34 cellular contexts compared by ENCODE assay signal in genomic region chr9:124373851-124374250, GRCh38. TPM values are rescaled to one million over a fixed set of nuclear protein-coding genes. Genes with fewer than 3 reads are reported as not detected.
DNase-seq lines count a peak whose midpoint lies in the region; ATAC-seq and TF ChIP-seq lines count a peak whose summit lies in the region.
"Had no signal": no experiment of that assay in that cellular context is flagged by ENCODE, and none has a peak within 500 bp of the region (broad histone marks: within the 10 kb centered on the region; RNA-seq: fewer than 3 reads in every experiment).

No MANE protein-coding gene starts in this region.

- H3K4me2 ChIP-seq in SK-N-SH = no peak overlapping the region
- no peak overlapping the region for H3K4me2 ChIP-seq in PC-9
- H3K4me2 ChIP-seq: A549; BLaER1; BLaER1 treated with 17β-estradiol and CSF1 and Interleukin-3, amounts not matched to agents 10 nM and 100 nM had no signal

- H3F3A ChIP-seq in SK-N-SH (replicated peaks; ENCODE audit: insufficient read depth) (no peaks in the 10 kb centered on the region), PC-9 (ENCODE audit: insufficient read depth, low read depth) (peaks cover 9% of the 10 kb centered on the region; the same call in 1 of the 2 replicates)

- no peak overlapping the region for H3K9ac ChIP-seq in SK-N-SH
- H3K9ac ChIP-seq: BLaER1; BLaER1 treated with 17β-estradiol and CSF1 and Interleukin-3, amounts not matched to agents 10 nM and 100 nM had no signal

- no peak for TF ChIP-seq RAD21 in SK-N-SH (IDR thresholded peaks at IDR 0.05; ENCODE audit: low read length)

- intact Hi-C loops in PC-9 (cut with micrococcal nuclease; ENCODE audit: unreplicated experiment) = no loop called here

- H3K79me2 ChIP-seq in SK-N-SH (ENCODE audit: insufficient read depth) = peaks cover 100% of the 10 kb centered on the region
- peaks cover 86% of the 10 kb centered on the region for H3K79me2 ChIP-seq in PC-9 (ENCODE audit: low read depth)

- no peak overlapping the region for H2AFZ ChIP-seq in SK-N-SH (ENCODE audit: low read depth)
- no peak overlapping the region for H2AFZ ChIP-seq in PC-9

- no peak for DNase-seq in SK-N-SH
- no peak for DNase-seq in HL-60 (ENCODE audit: low read depth in 1 of 2, low spot score in 1 of 2)
- no peak for DNase-seq in endothelial cell (ENCODE audit: low spot score)
- no peak for DNase-seq in BE2C
- no peak for DNase-seq in PC-9
- DNase-seq: 8988T; ACHN; AML-193; C1 segment of cervical spinal cord; Caco-2; Calu3; CD4-positive, alpha-beta memory T cell; CD4-positive, alpha-beta T cell; CD4-positive, CD25-positive, alpha-beta regulatory T cell; CD8-positive, alpha-beta memory T cell; CD8-positive, alpha-beta T cell; COR-L47; DMS 273 treated with DMSO at 0.1 percent for 48 hours; DMS153; DMS53; DMS79; DMS79 treated with DMSO at 0.1 percent for 48 hours; DND-41; EL had no signal

- no peak overlapping the region for H3K27ac ChIP-seq in SK-N-SH (ENCODE audit: low read depth in 2 of 2, low read length in 1 of 2)
- no peak overlapping the region for H3K27ac ChIP-seq in HEK293 (ENCODE audit: extremely low read depth, low read depth, low read length)
- peak overlapping the region; percentile 70 for H3K27ac ChIP-seq in HL-60 (replicated peaks)
- H3K27ac ChIP-seq in PC-9 = no peak overlapping the region
- H3K27ac ChIP-seq: 22Rv1; A549; BLaER1; BLaER1 treated with 17β-estradiol and CSF1 and Interleukin-3, amounts not matched to agents 10 nM and 100 nM; C4-2B had no signal

- CTCF ChIA-PET in SK-N-SH (lab: Yijun Ruan, JAX) (interaction anchor here (1.5 to 6.9 kb wide), 2 partner anchors 17 to 247 kb away, joined by 8 to 87 read pairs; no protein-coding TSS in a partner anchor), HEK293 (lab: Yijun Ruan, JAX) (interaction anchor here (0.9 to 1.2 kb wide), 4 partner anchors 10 to 251 kb away, joined by 3 to 6 read pairs (median 4); no protein-coding TSS in a partner anchor), PC-9 (lab: Charles Lee) (no interaction called here)

- ATAC-seq in SK-N-SH treated with all-trans-retinoic acid at 6 μM for 48 hours (no peak), HG02571 (IDR thresholded peaks at IDR 0.05; ENCODE audit: unreplicated experiment) (no peak)
- ATAC-seq: A549; CD8-positive, alpha-beta T cell had no signal

- peaks cover 23 to 39% of the 10 kb centered on the region in 2 experiments for H3K36me3 ChIP-seq in SK-N-SH (replicated peaks in 1 of 2; ENCODE audit: control insufficient read depth in 1 of 2, insufficient read depth in 2 of 2, low read length in 1 of 2)
- H3K36me3 ChIP-seq in HEK293 (ENCODE audit: control insufficient read depth in 2 of 2, insufficient read depth in 1 of 2, low read length in 2 of 2) = peaks cover 0 to 21% of the 10 kb centered on the region in 2 experiments; a peak in 2 of 3 replicates
- H3K36me3 ChIP-seq in BE2C = peaks cover 10% of the 10 kb centered on the region
- H3K36me3 ChIP-seq in PC-9 (ENCODE audit: low read depth) = peaks cover 16% of the 10 kb centered on the region; the same call in 1 of the 2 replicates

- no peak overlapping the region for H3K4me3 ChIP-seq in SK-N-SH (ENCODE audit: low read depth in 2 of 2, low read length in 1 of 2)
- H3K4me3 ChIP-seq in HEK293 (ENCODE audit: low read depth, low read length) = no peak overlapping the region
- no peak overlapping the region for H3K4me3 ChIP-seq in HL-60 (replicated peaks; ENCODE audit: insufficient read depth, low read length)
- no peak overlapping the region for H3K4me3 ChIP-seq in BE2C (ENCODE audit: low read depth, low read length)
- H3K4me3 ChIP-seq in PC-9 = no peak overlapping the region
- H3K4me3 ChIP-seq: A549; BLaER1; BLaER1 treated with 17β-estradiol and CSF1 and Interleukin-3, amounts not matched to agents 10 nM and 100 nM had no signal

- no peak for TF ChIP-seq EP300 in SK-N-SH (IDR thresholded peaks at IDR 0.05; ENCODE audit: borderline replicate concordance in 1 of 2, low read depth in 1 of 2, low read length in 1 of 2)

- no peaks in the 10 kb centered on the region for H3K9me3 ChIP-seq in SK-N-SH
- H3K9me3 ChIP-seq in HEK293 (ENCODE audit: control insufficient read depth, insufficient read depth, low read depth, low read length) = no peaks in the 10 kb centered on the region
- no peaks in the 10 kb centered on the region for H3K9me3 ChIP-seq in BE2C
- H3K9me3 ChIP-seq in PC-9 (ENCODE audit: insufficient read depth, low read depth) = no peaks in the 10 kb centered on the region
- H3K9me3 ChIP-seq: Caco-2 had no signal

- TF ChIP-seq CTCF in SK-N-SH (IDR thresholded peaks at IDR 0.05) = no peak
- no peak for TF ChIP-seq CTCF in HEK293 (tag by site-specific recombination; IDR thresholded peaks at IDR 0.05)
- TF ChIP-seq CTCF in HL-60 (IDR thresholded peaks at IDR 0.05; ENCODE audit: insufficient read depth, low read length) = no peak
- TF ChIP-seq CTCF in endothelial cell (IDR thresholded peaks at IDR 0.05; ENCODE audit: unreplicated experiment) = no peak
- TF ChIP-seq CTCF in BE2C (IDR thresholded peaks at IDR 0.05; ENCODE audit: low read depth, low read length) = no peak
- no peak for TF ChIP-seq CTCF in PC-9 (conservative IDR thresholded peaks at IDR 0.05)

- BruUV-seq in PC-9 (replicated peaks; lab: Mats Ljungman, UMichigan) = no TSS peak

- peaks cover 70% of the 10 kb centered on the region for H4K20me1 ChIP-seq in SK-N-SH (ENCODE audit: insufficient read depth)
- H4K20me1 ChIP-seq in PC-9 (ENCODE audit: insufficient read depth) = peaks cover 38% of the 10 kb centered on the region

- H3K9me3 Mint-ChIP-seq in endothelial cell (ENCODE audit: unreplicated experiment) = no peaks in the 10 kb centered on the region
- H3K9me3 Mint-ChIP-seq: CD4-positive, alpha-beta memory T cell; CD4-positive, alpha-beta T cell; CD8-positive, alpha-beta memory T cell; CD8-positive, alpha-beta T cell had no signal

- peaks cover 28% of the 10 kb centered on the region for H3K4me1 Mint-ChIP-seq in endothelial cell (ENCODE audit: unreplicated experiment)

- H3K36me3 Mint-ChIP-seq in endothelial cell (ENCODE audit: low read depth, unreplicated experiment) = peaks cover 4% of the 10 kb centered on the region

- H3K4me1 ChIP-seq in SK-N-SH (ENCODE audit: control insufficient read depth in 1 of 2, insufficient read depth in 2 of 2, low read depth in 1 of 2, low read length in 1 of 2) (peaks cover 6 to 12% of the 10 kb centered on the region in 2 experiments; a peak in 2 of 4 replicates), HEK293 (ENCODE audit: control insufficient read depth, insufficient read depth, low read length) (peaks cover 2% of the 10 kb centered on the region; the same call in 1 of the 2 replicates), BE2C (peaks cover 18% of the 10 kb centered on the region; the same call in 1 of the 2 replicates), PC-9 (replicated peaks; ENCODE audit: insufficient read depth) (peaks cover 24% of the 10 kb centered on the region)
- H3K4me1 ChIP-seq: BLaER1, Caco-2 had no signal

- 96% methylated on average over 1 of the region's 1 CpG for WGBS in SK-N-SH (ENCODE audit: low lambda C conversion rate)

- no peak overlapping the region for H3K27ac Mint-ChIP-seq in endothelial cell (ENCODE audit: unreplicated experiment)
- H3K27ac Mint-ChIP-seq: CD14-positive monocyte; CD4-positive, alpha-beta memory T cell; CD4-positive, alpha-beta T cell; CD4-positive, CD25-positive, alpha-beta regulatory T cell; CD8-positive, alpha-beta memory T cell; CD8-positive, alpha-beta T cell had no signal

- H3K4me3 Mint-ChIP-seq in endothelial cell (ENCODE audit: unreplicated experiment) = peak overlapping the region; percentile 5
- H3K4me3 Mint-ChIP-seq: B cell; CD14-positive monocyte; CD4-positive, alpha-beta memory T cell; CD4-positive, alpha-beta T cell; CD4-positive, CD25-positive, alpha-beta regulatory T cell; CD8-positive, alpha-beta memory T cell; CD8-positive, alpha-beta T cell had no signal

- H3K27me3 ChIP-seq in SK-N-SH (ENCODE audit: insufficient read depth) = no peaks in the 10 kb centered on the region
- H3K27me3 ChIP-seq in HL-60 (ENCODE audit: insufficient read depth, poor library complexity, severe bottlenecking) = no peaks in the 10 kb centered on the region
- H3K27me3 ChIP-seq in BE2C = no peaks in the 10 kb centered on the region
- H3K27me3 ChIP-seq in PC-9 (ENCODE audit: insufficient read depth, low read depth) = no peaks in the 10 kb centered on the region
- H3K27me3 ChIP-seq: BLaER1; BLaER1 treated with 17β-estradiol and CSF1 and Interleukin-3, amounts not matched to agents 10 nM and 100 nM had no signal

- H3K27me3 Mint-ChIP-seq in endothelial cell (ENCODE audit: unreplicated experiment) = no peaks in the 10 kb centered on the region
- H3K27me3 Mint-ChIP-seq: B cell; CD4-positive, alpha-beta memory T cell; CD4-positive, alpha-beta T cell; CD4-positive, CD25-positive, alpha-beta regulatory T cell; CD8-positive, alpha-beta memory T cell had no signal

- POLR2A ChIA-PET in SK-N-SH (lab: Yijun Ruan, JAX) (interaction anchor here (2.4 kb wide), 1 partner anchor 15 kb away, joined by 6 read pairs; no protein-coding TSS in a partner anchor), HEK293 (lab: Yijun Ruan, JAX) (no interaction called here), PC-9 (lab: Charles Lee; ENCODE audit: unreplicated experiment) (no interaction called here)

- no peaks in the 10 kb centered on the region for H3K9me2 ChIP-seq in SK-N-SH
- no peaks in the 10 kb centered on the region for H3K9me2 ChIP-seq in PC-9 (ENCODE audit: insufficient read depth)

TF ChIP-seq in SK-N-SH treated with all-trans-retinoic acid at 6 μM for 48 hours, 23 proteins besides CTCF, POLR2A, EP300 and RAD21:
- TF ChIP-seq ZNF8 (CRISPR knock-in tag; IDR thresholded peaks at IDR 0.05) (peak; percentile 98), BACH2 (CRISPR knock-in tag; IDR thresholded peaks at IDR 0.05; ENCODE audit: borderline replicate concordance) (no peak)

TF ChIP-seq in SK-N-SH, 30 proteins besides CTCF, POLR2A, EP300 and RAD21 (continues in another document):
- no peak for TF ChIP-seq MEF2A (IDR thresholded peaks at IDR 0.05; ENCODE audit: borderline replicate concordance, low read depth)
- TF ChIP-seq FOSL2 (IDR thresholded peaks at IDR 0.05; ENCODE audit: borderline replicate concordance, low read depth) = no peak

TF ChIP-seq in HEK293, 187 proteins besides CTCF, POLR2A, EP300 and RAD21:
- TF ChIP-seq ZNF146 (tag by site-specific recombination; IDR thresholded peaks at IDR 0.05) (peak; percentile 91), ZNF670 (tag by site-specific recombination; IDR thresholded peaks at IDR 0.05; ENCODE audit: low read depth) (no peak)
TF ChIP-seq in HEK293: peak in this region for 1.

RNA-seq across cellular contexts. Expression of gene PSMB7, which starts 41.4 kb away (rescaled TPM):
- 357 and 484 TPM in 2 replicates for polyA plus RNA-seq in SK-N-SH (2012; rRNA removed)
- polyA plus RNA-seq in SK-N-SH (2012; cell fraction: cytosol; rRNA removed) = 361 and 420 TPM in 2 replicates
- polyA plus RNA-seq in SK-N-SH (2012; cell fraction: nucleus; rRNA removed) = 150 and 232 TPM in 2 replicates
- total RNA-seq in endothelial cell (ENCODE audit: unreplicated experiment) = 180 TPM
- 371 TPM for polyA plus RNA-seq in BE2C (2012; ENCODE audit: insufficient read depth, insufficient read length, low read depth)
- 328 and 359 TPM in 2 replicates for total RNA-seq in PC-9 (2021)
